2 cellular contexts compared by ENCODE assay signal in genomic region chr1:94864821-94865220, GRCh38.
TF ChIP-seq lines count a peak whose summit lies in the region.

No MANE protein-coding gene starts in this region.

TF ChIP-seq in liver, 16 proteins besides CTCF, POLR2A, EP300 and RAD21:
- TF ChIP-seq YY1 (IDR thresholded peaks at IDR 0.05) (no peak), NR2F2 (IDR thresholded peaks at IDR 0.05) (no peak), JUND (IDR thresholded peaks at IDR 0.05) (no peak), EGR1 (IDR thresholded peaks at IDR 0.05; ENCODE audit: low read depth in 2 of 2) (no peak), GABPA (IDR thresholded peaks at IDR 0.05 in 1 of 2, conservative IDR thresholded peaks at IDR 0.05 in 1 of 2) (no peak), HNF4A (conservative IDR thresholded peaks at IDR 0.05) (no peak), TAF1 (conservative IDR thresholded peaks at IDR 0.05) (no peak), MAX (IDR thresholded peaks at IDR 0.05) (no peak)

TF ChIP-seq in HepG2, 621 proteins besides CTCF, POLR2A, EP300 and RAD21:
- no peak for TF ChIP-seq ZFP36L2 (CRISPR knock-in tag; IDR thresholded peaks at IDR 0.05)
- no peak for TF ChIP-seq GZF1 (CRISPR knock-in tag; IDR thresholded peaks at IDR 0.05)
- TF ChIP-seq ZBTB4 (CRISPR knock-in tag; IDR thresholded peaks at IDR 0.05; ENCODE audit: borderline replicate concordance): no peak
- TF ChIP-seq HOXA7 (CRISPR knock-in tag; IDR thresholded peaks at IDR 0.05): no peak
- TF ChIP-seq ZFYVE20 (CRISPR knock-in tag; IDR thresholded peaks at IDR 0.05; ENCODE audit: borderline replicate concordance, low read depth): no peak
- TF ChIP-seq ZNF343 (CRISPR knock-in tag; IDR thresholded peaks at IDR 0.05): no peak
- no peak for TF ChIP-seq PAF1 (CRISPR knock-in tag; IDR thresholded peaks at IDR 0.05)
- no peak for TF ChIP-seq ZNF3 (CRISPR knock-in tag; IDR thresholded peaks at IDR 0.05)
- TF ChIP-seq RBAK (CRISPR knock-in tag; IDR thresholded peaks at IDR 0.05): no peak
